Comparison of ENCODE assay signal across 1 cellular context in genomic region chr16:75593308-75593707, GRCh38.
A peak's percentile ranks its signal among the peaks of the same experiment; 100 is the strongest.
TF ChIP-seq lines count a peak whose summit lies in the region.

No MANE protein-coding gene starts in this region.

TF ChIP-seq in K562, 482 proteins besides CTCF, POLR2A, EP300 and RAD21:
- TF ChIP-seq MEIS2 (IDR thresholded peaks at IDR 0.05; ENCODE audit: partially characterized antibody) = peak; percentile 24
- peak; percentile 63 for TF ChIP-seq PKNOX1 (IDR thresholded peaks at IDR 0.05)
- TF ChIP-seq TRIM24 (IDR thresholded peaks at IDR 0.05) = no peak
